In the genomic region with DNA sequence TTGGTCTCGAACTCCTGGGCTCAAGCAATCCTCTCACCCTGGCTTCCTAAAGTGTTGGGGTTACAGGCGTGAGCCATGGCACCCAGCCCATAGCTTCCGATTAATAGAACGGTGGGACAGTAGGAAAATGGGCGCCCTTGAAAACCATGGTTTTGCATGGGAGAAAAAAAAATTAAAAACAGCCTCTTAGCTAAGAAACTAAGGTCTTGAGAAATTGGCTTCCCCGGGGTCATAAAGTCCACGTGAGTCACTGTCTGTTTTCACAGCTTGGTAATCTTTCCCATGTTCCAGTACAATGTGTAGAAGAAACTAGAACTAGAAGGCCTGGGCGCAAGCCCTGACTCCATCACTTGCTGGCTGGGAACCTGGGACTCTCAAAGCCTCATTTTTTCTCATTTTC, we compare ENCODE assay signal across 11 cellular contexts. TPM values are rescaled to one million over a fixed set of nuclear protein-coding genes. Genes with fewer than 3 reads are reported as not detected.
A peak's percentile ranks its signal among the peaks of the same experiment; 100 is the strongest.
DNase-seq lines count a peak whose midpoint lies in the region; ATAC-seq and TF ChIP-seq lines count a peak whose summit lies in the region.
"Had no signal": no experiment of that assay in that cellular context is flagged by ENCODE, and none has a peak within 500 bp of the region (broad histone marks: within the 10 kb centered on the region; RNA-seq: fewer than 3 reads in every experiment).

No MANE protein-coding gene starts in this region.

- peak; percentile 52 to 54 for ATAC-seq in activated CD4-positive, CD25-positive, alpha-beta regulatory T cell treated with anti-CD3 and anti-CD28 coated beads, Interleukin-2, amount 50 U/mL, for 24 hours
- ATAC-seq in left lung (peak; percentile 55), HG02759 (IDR thresholded peaks at IDR 0.05; ENCODE audit: unreplicated experiment) (no peak), GM19397 (IDR thresholded peaks at IDR 0.05; ENCODE audit: unreplicated experiment) (no peak)
- ATAC-seq: left colon had no signal

- no peak overlapping the region for H3K4me3 ChIP-seq in left lung
- H3K4me3 ChIP-seq in testis, result no peak overlapping the region

- intact Hi-C loops in left lung (cut with DNase I) (no loop called here), testis (cut with DNase I; ENCODE audit: low total_unique reads) (no loop called here)

- no peaks in the 10 kb centered on the region for H3K9me3 ChIP-seq in left lung
- no peaks in the 10 kb centered on the region for H3K9me3 ChIP-seq in testis

- TF ChIP-seq CTCF in left lung (IDR thresholded peaks at IDR 0.05) (no peak), testis (IDR thresholded peaks at IDR 0.05) (no peak)

- no peaks in the 10 kb centered on the region for H3K27me3 ChIP-seq in left lung
- no peaks in the 10 kb centered on the region for H3K27me3 ChIP-seq in testis

- no peak for DNase-seq in activated CD4-positive, CD25-positive, alpha-beta regulatory T cell treated with anti-CD3 and anti-CD28 coated beads, Interleukin-2, amount 50 U/mL, for 72 hours
- DNase-seq in brain pericyte (ENCODE audit: low read depth, low spot score), result peak; percentile 86
- no peak for DNase-seq in left lung
- DNase-seq in testis, result no peak
- no peak for DNase-seq in ureter (ENCODE audit: low spot score)
- DNase-seq: activated T-cell treated with anti-CD3 and anti-CD28 coated beads, Interleukin-2, amount 50 U/mL, for 4 hours; left colon; NCI-H446 treated with DMSO at 0.1 percent for 48 hours had no signal

- H3K4me1 ChIP-seq in left lung (peaks cover 13 to 89% of the 10 kb centered on the region in 2 donors), testis (peaks cover 16% of the 10 kb centered on the region)

- H3K27ac ChIP-seq in left lung, result peak overlapping the region; percentile 24 to 55
- peak overlapping the region; percentile 39 to 72 for H3K27ac ChIP-seq in testis

- H3K36me3 ChIP-seq in left lung, result no peaks in the 10 kb centered on the region
- H3K36me3 ChIP-seq in testis (ENCODE audit: low read depth, missing control alignments), result no peaks in the 10 kb centered on the region

- TF ChIP-seq POLR2A in testis (IDR thresholded peaks at IDR 0.05), result no peak

- WGBS in testis, 2 donors, result 62 to 80% methylated on average over 8 of the region's 8 CpGs

RNA-seq across cellular contexts. Expression of a gene that starts 20.7 kb away (rescaled TPM):
- 10 to 100 TPM; 31.9 to 33.0 TPM for total RNA-seq in left lung
- total RNA-seq in testis, result 10 to 100 TPM; 20.9 TPM
- polyA plus RNA-seq in testis (ENCODE audit: insufficient read depth, low read depth, low replicate concordance), result 19.7 TPM
- 16.9 TPM for total RNA-seq in ureter

Comparison
In these comparisons a context has a peak if more than half of its experiments do, and no peak if none do; other contexts are left out.
1. ATAC-seq: peak in activated CD4-positive, CD25-positive, alpha-beta regulatory T cell treated with anti-CD3 and anti-CD28 coated beads, Interleukin-2, amount 50 U/mL, for 24 hours (2 of 2) and left lung (single experiment); none in HG02759 (single experiment) and GM19397 (single experiment).